In the genomic region with DNA sequence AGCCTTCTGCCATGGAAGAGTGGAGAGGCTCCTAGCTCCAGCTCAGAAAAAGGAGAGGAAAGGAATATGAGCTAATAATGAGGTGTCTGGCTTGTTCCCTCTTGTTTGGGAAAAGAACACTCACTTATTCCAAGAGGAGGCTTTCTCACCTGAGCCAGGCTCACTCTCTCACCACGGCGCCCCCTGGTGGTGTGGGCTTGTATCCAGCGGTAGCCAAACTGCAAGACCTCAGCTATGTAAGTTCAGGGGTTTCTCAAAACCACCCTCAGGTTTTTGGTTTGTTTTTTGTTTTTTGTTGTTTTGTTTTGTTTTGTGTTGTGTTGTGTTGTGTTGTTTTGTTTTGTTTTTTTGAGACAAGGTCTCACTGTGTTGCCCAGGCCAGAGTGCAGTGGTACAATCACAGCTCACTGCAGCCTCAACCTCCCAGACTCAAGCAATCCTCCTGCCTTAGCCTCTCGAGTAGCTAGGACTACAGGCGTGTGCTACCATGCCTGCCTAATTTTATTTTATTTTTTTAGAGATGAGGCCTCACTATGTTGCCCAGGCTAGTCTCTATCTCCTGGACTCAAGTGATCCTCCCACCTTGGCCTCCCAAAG, we compare ENCODE assay signal across 7 cellular contexts.
A peak's percentile ranks its signal among the peaks of the same experiment; 100 is the strongest.
DNase-seq lines count a peak whose midpoint lies in the region; ATAC-seq, FAIRE-seq and TF ChIP-seq lines count a peak whose summit lies in the region.

No MANE protein-coding gene starts in this region.

- H3K27ac Mint-ChIP-seq in T-helper 17 cell: no peak overlapping the region
- no peak overlapping the region for H3K27ac Mint-ChIP-seq in astrocyte (ENCODE audit: unreplicated experiment)

- H3K36me3 Mint-ChIP-seq in T-helper 17 cell (ENCODE audit: low read depth): no peaks in the 10 kb centered on the region
- H3K36me3 Mint-ChIP-seq in astrocyte (ENCODE audit: low read depth, unreplicated experiment): no peaks in the 10 kb centered on the region

- no peak overlapping the region for H3K4me3 Mint-ChIP-seq in T-helper 17 cell
- no peak overlapping the region for H3K4me3 Mint-ChIP-seq in astrocyte (ENCODE audit: unreplicated experiment)

- H3K4me3 ChIP-seq in LNCaP clone FGC (ENCODE audit: low read depth, low read length): no peak overlapping the region
- H3K4me3 ChIP-seq in astrocyte (ENCODE audit: insufficient read depth, low read depth, low read length): no peak overlapping the region

- H3K27ac ChIP-seq in astrocyte (ENCODE audit: low read depth, low read length): no peak overlapping the region

- peaks cover 18% of the 10 kb centered on the region for H3K27me3 Mint-ChIP-seq in T-helper 17 cell
- H3K27me3 Mint-ChIP-seq in astrocyte (ENCODE audit: low read depth, unreplicated experiment): peaks cover 31% of the 10 kb centered on the region

- H2AFZ ChIP-seq in astrocyte (ENCODE audit: low read depth, low read length): no peak overlapping the region

- no peak overlapping the region for H3K9ac ChIP-seq in astrocyte (ENCODE audit: low read length)

- no peaks in the 10 kb centered on the region for H3K4me1 Mint-ChIP-seq in T-helper 17 cell
- H3K4me1 Mint-ChIP-seq in astrocyte (ENCODE audit: low read depth, unreplicated experiment): no peaks in the 10 kb centered on the region

- H3K27me3 ChIP-seq in astrocyte (ENCODE audit: insufficient read depth, low read length): peaks cover 2% of the 10 kb centered on the region

- H4K20me1 ChIP-seq in astrocyte (ENCODE audit: insufficient read depth, low read length): no peaks in the 10 kb centered on the region

- no peaks in the 10 kb centered on the region for H3K79me2 ChIP-seq in astrocyte (ENCODE audit: insufficient read depth, low read length)

- DNase-seq in GM10266 (ENCODE audit: extremely low spot score) (peak; percentile 75), LNCaP clone FGC (ENCODE audit: low read depth) (peak; percentile 21), T-helper 17 cell (peak; percentile 43 to 60 (median 59)), astrocyte (ENCODE audit: low read depth) (no peak), inferior parietal cortex (ENCODE audit: extremely low spot score) (peak; percentile 74), mesenteric fat pad (ENCODE audit: low spot score) (no peak)
- DNase-seq in stimulated activated CD4-positive, alpha-beta T cell treated with anti-CD3 and anti-CD28 coated beads, Interleukin-2, amount 100 ng/mL, for 48 hours: peak; percentile 76 to 80

- ATAC-seq in T-helper 17 cell: no peak

- no peaks in the 10 kb centered on the region for H3K4me1 ChIP-seq in astrocyte (ENCODE audit: insufficient read depth, low read length)

- H3K36me3 ChIP-seq in astrocyte (ENCODE audit: insufficient read depth, low read length): no peaks in the 10 kb centered on the region

- H3K4me2 ChIP-seq in astrocyte (ENCODE audit: low read length): no peak overlapping the region

- H3K9me3 Mint-ChIP-seq in astrocyte (ENCODE audit: unreplicated experiment): peaks cover 2% of the 10 kb centered on the region

- TF ChIP-seq CTCF in GM10266 (IDR thresholded peaks at IDR 0.05; ENCODE audit: control insufficient read depth, insufficient read depth, low read depth, missing control alignments) (peak; percentile 85), LNCaP clone FGC (IDR thresholded peaks at IDR 0.05; ENCODE audit: control insufficient read depth, extremely low read depth, insufficient read depth) (peak; percentile 84), astrocyte (IDR thresholded peaks at IDR 0.05; ENCODE audit: insufficient read depth, low read depth, low read length) (peak; percentile 84)

- FAIRE-seq in astrocyte (lab: Jason Lieb, UNC): no peak

- no peaks in the 10 kb centered on the region for H3K9me3 ChIP-seq in T-helper 17 cell (ENCODE audit: control insufficient read depth, low read length, poor library complexity, severe bottlenecking)
- H3K9me3 ChIP-seq in astrocyte (ENCODE audit: insufficient read depth, low read depth, low read length): no peaks in the 10 kb centered on the region

Comparison
In these comparisons a context has a peak if more than half of its experiments do, and no peak if none do; other contexts are left out.
1. DNase-seq: peak in GM10266 (single experiment), LNCaP clone FGC (single experiment), T-helper 17 cell (3 of 3), inferior parietal cortex (single experiment) and stimulated activated CD4-positive, alpha-beta T cell treated with anti-CD3 and anti-CD28 coated beads, Interleukin-2, amount 100 ng/mL, for 48 hours (2 of 2); none in astrocyte (single experiment) and mesenteric fat pad (single experiment).
2. Peak in every context shown above with its lines, with median percentiles within 50 percentile points of each other: CTCF ChIP-seq.